ENCODE assay signal across 17 cellular contexts in the genomic region with DNA sequence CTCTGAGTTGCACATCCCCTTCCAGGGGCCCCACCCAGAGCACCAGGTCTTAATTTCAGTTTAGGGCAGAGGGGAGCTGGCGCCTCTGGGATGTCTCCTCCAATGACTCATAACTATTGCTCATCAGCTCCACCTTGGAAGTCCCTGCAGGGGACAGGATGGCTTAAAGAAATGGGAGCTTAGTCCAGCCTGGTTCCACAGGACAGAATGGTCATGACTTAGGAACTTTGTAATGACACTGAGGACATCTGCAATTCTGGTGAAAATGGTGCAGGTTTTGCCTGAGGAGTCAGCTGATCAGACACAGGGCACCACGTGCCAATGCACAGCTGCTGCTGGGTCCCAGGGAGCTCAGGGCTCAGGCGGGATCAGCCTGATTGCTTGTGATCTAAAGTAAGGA. TPM values are rescaled to one million over a fixed set of nuclear protein-coding genes. Genes with fewer than 3 reads are reported as not detected.
A peak's percentile ranks its signal among the peaks of the same experiment; 100 is the strongest.
DNase-seq lines count a peak whose midpoint lies in the region.
"Had no signal": no experiment of that assay in that cellular context is flagged by ENCODE, and none has a peak within 500 bp of the region (broad histone marks: within the 10 kb centered on the region; RNA-seq: fewer than 3 reads in every experiment).

No MANE protein-coding gene starts in this region.

- no peaks in the 10 kb centered on the region for H3K9me3 ChIP-seq in adipocyte (ENCODE audit: control insufficient read depth, low read length)
- H3K9me3 ChIP-seq: adrenal gland, right atrium auricular region, suprapubic skin had no signal

- no CpG with 5 or more reads among the region's 3 CpGs for WGBS in mesendoderm (ENCODE audit: extremely low coverage, insufficient coverage, low lambda C conversion rate)

- DNase-seq in EL (peak; percentile 59), LoVo (ENCODE audit: low spot score) (peak; percentile 18), adipocyte (ENCODE audit: low read depth) (peak; percentile 48), mesendoderm (peak; percentile 58), NCI-H524 treated with DMSO at 0.1 percent for 48 hours (lab: John Stamatoyannopoulos, UW) (no peak), NCI-H187 treated with DMSO at 0.1 percent for 48 hours (lab: John Stamatoyannopoulos, UW) (no peak), posterior vena cava (ENCODE audit: low spot score) (no peak)
- DNase-seq in stimulated activated CD4-positive, alpha-beta T cell treated with anti-CD3 and anti-CD28 coated beads, Interleukin-2, amount 100 ng/mL, for 48 hours, result no peak
- DNase-seq: CD4-positive, CD25-positive, alpha-beta regulatory T cell; dermis blood vessel endothelial cell; foreskin melanocyte; NCI-H1105 treated with DMSO at 0.1 percent for 48 hours; NCI-H510A treated with DMSO at 0.1 percent for 48 hours had no signal

- H3K9ac ChIP-seq in adipocyte (ENCODE audit: low read length) (no peak overlapping the region), mesendoderm (ENCODE audit: low read length) (no peak overlapping the region)

- H3K23ac ChIP-seq in mesendoderm (ENCODE audit: low read length), result no peak overlapping the region

- no peak overlapping the region for H4K8ac ChIP-seq in mesendoderm (ENCODE audit: low read depth, low read length)

- peaks cover 17% of the 10 kb centered on the region for H3K4me1 ChIP-seq in adipocyte (ENCODE audit: control insufficient read depth, insufficient read depth, low read length)
- H3K4me1 ChIP-seq in mesendoderm (ENCODE audit: control insufficient read depth, low read depth, low read length), result no peaks in the 10 kb centered on the region
- H3K4me1 ChIP-seq: adrenal gland, right atrium auricular region, suprapubic skin had no signal

- no peak overlapping the region for H2BK15ac ChIP-seq in mesendoderm (replicated peaks; ENCODE audit: low read depth)

- no peak overlapping the region for H3K4ac ChIP-seq in mesendoderm (ENCODE audit: low read depth, low read length)

- H3K4me3 ChIP-seq in adipocyte (ENCODE audit: low read length) (no peak overlapping the region), mesendoderm (ENCODE audit: low read length) (no peak overlapping the region)
- H3K4me3 ChIP-seq: adrenal gland, right atrium auricular region, suprapubic skin had no signal

- no peaks in the 10 kb centered on the region for H3K79me1 ChIP-seq in mesendoderm (ENCODE audit: low read length)

- H3K56ac ChIP-seq in mesendoderm (ENCODE audit: low read length), result no peak overlapping the region

- no peak overlapping the region for H2AK5ac ChIP-seq in mesendoderm (ENCODE audit: low read length)

- no peaks in the 10 kb centered on the region for H3K27me3 ChIP-seq in adipocyte (replicated peaks; ENCODE audit: control insufficient read depth, insufficient read depth, low read length)
- H3K27me3 ChIP-seq in mesendoderm (ENCODE audit: insufficient read depth, low read length, poor library complexity), result no peaks in the 10 kb centered on the region
- H3K27me3 ChIP-seq: right atrium auricular region, suprapubic skin had no signal

- no peak overlapping the region for H3K27ac ChIP-seq in mesendoderm (ENCODE audit: low read depth, low read length)
- H3K27ac ChIP-seq: adrenal gland, right atrium auricular region, suprapubic skin had no signal

- H4K5ac ChIP-seq in mesendoderm (ENCODE audit: low read length), result no peak overlapping the region

- H3K18ac ChIP-seq in mesendoderm (ENCODE audit: low read length), result no peak overlapping the region

- H3K4me2 ChIP-seq in mesendoderm (ENCODE audit: low read length), result no peak overlapping the region

- intact Hi-C loops in posterior vena cava (cut with DNase I), result no loop called here

- no peak overlapping the region for H2BK120ac ChIP-seq in mesendoderm (ENCODE audit: low read depth, low read length)

- no peaks in the 10 kb centered on the region for H3K79me2 ChIP-seq in mesendoderm (ENCODE audit: control insufficient read depth, insufficient read depth, low read length)

- no peak overlapping the region for H2BK5ac ChIP-seq in mesendoderm (ENCODE audit: low read length)

- H3K36me3 ChIP-seq in adipocyte (ENCODE audit: control insufficient read depth, insufficient read depth, low read length, severe bottlenecking) (no peaks in the 10 kb centered on the region), mesendoderm (ENCODE audit: control insufficient read depth, insufficient read depth, low read length) (no peaks in the 10 kb centered on the region)
- H3K36me3 ChIP-seq: adrenal gland, right atrium auricular region, suprapubic skin had no signal

RNA-seq across cellular contexts. Expression of a gene that starts 16.4 kb away (rescaled TPM):
- polyA plus RNA-seq in mesendoderm (2013, experiment 1 of 2), result 8.3 TPM
- polyA plus RNA-seq in mesendoderm (2013, experiment 2 of 2), result 8.7 TPM
- 1 to 10 TPM; 8.0 to 8.9 TPM for total RNA-seq in posterior vena cava

RNA-seq across cellular contexts. Expression of a gene that starts 37.3 kb away (rescaled TPM):
- 151 TPM for polyA plus RNA-seq in mesendoderm (2013, experiment 1 of 2)
- polyA plus RNA-seq in mesendoderm (2013, experiment 2 of 2), result 158 TPM
- total RNA-seq in posterior vena cava, result 10 to 100 TPM; 15.9 to 16.3 TPM

RNA-seq across cellular contexts. Expression of a gene that starts 58.1 kb away (rescaled TPM):
- polyA plus RNA-seq in mesendoderm (2013, experiment 1 of 2), result not detected
- 0.10 TPM for polyA plus RNA-seq in mesendoderm (2013, experiment 2 of 2)
- 1 to 10 TPM in 1 of 2 donors, not detected in 1; 2.4 TPM for total RNA-seq in posterior vena cava
- total RNA-seq: adrenal gland; CD4-positive, CD25-positive, alpha-beta regulatory T cell; dermis blood vessel endothelial cell; kidney epithelial cell; right atrium auricular region; suprapubic skin had no signal
- polyA plus RNA-seq: adrenal gland; CD4-positive, CD25-positive, alpha-beta regulatory T cell had no signal

Comparison
In these comparisons a context has a peak if more than half of its experiments do, and no peak if none do; other contexts are left out.
1. DNase-seq: peak in EL (single experiment), LoVo (single experiment), adipocyte (single experiment) and mesendoderm (single experiment); none in stimulated activated CD4-positive, alpha-beta T cell treated with anti-CD3 and anti-CD28 coated beads, Interleukin-2, amount 100 ng/mL, for 48 hours (0 of 2), NCI-H524 treated with DMSO at 0.1 percent for 48 hours (single experiment), NCI-H187 treated with DMSO at 0.1 percent for 48 hours (single experiment) and posterior vena cava (single experiment).